Comparison of ENCODE assay signal across 17 cellular contexts in the genomic region with DNA sequence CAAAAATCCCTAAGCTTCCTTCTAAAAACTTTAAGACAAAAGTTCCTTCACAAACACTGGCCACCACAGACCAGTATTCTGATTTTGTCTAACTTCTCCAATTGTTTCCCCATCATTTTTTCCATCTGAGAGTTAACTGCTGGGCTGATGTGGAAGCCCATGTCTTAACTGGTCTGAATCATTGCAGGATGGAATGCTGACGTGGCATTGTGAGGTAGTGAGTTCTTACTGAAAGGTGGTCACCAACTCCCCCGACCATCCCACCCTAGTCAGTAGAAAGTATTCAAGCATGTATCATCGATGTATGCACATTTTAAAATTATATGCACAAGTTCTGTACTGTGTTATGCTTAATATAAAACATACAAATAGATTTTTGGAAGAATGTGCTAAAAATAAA. TPM values are rescaled to one million over a fixed set of nuclear protein-coding genes. Genes with fewer than 3 reads are reported as not detected.
DNase-seq lines count a peak whose midpoint lies in the region; ATAC-seq, FAIRE-seq and TF ChIP-seq lines count a peak whose summit lies in the region.
"Had no signal": no experiment of that assay in that cellular context is flagged by ENCODE, and none has a peak within 500 bp of the region (broad histone marks: within the 10 kb centered on the region; RNA-seq: fewer than 3 reads in every experiment).

No MANE protein-coding gene starts in this region.

- H4K20me1 ChIP-seq in K562 (replicated peaks; ENCODE audit: control insufficient read depth, insufficient read depth, low read length) (no peaks in the 10 kb centered on the region), smooth muscle cell (ENCODE audit: low read depth) (no peaks in the 10 kb centered on the region)

- TF ChIP-seq EP300 in K562 (IDR thresholded peaks at IDR 0.05; ENCODE audit: low read length): no peak

- H3K36me3 Mint-ChIP-seq in CD8-positive, alpha-beta memory T cell: peaks cover 0 to 28% (median under 1%) of the 10 kb centered on the region in 3 donors
- H3K36me3 Mint-ChIP-seq: CD4-positive, CD25-positive, alpha-beta regulatory T cell had no signal

- H3K27me3 Mint-ChIP-seq in CD8-positive, alpha-beta memory T cell: peaks cover 0 to 7% of the 10 kb centered on the region in 2 donors
- H3K27me3 Mint-ChIP-seq: CD4-positive, CD25-positive, alpha-beta regulatory T cell had no signal

- WGBS in K562 (ENCODE audit: insufficient coverage, low coverage, missing lambda C conversion rate): 27% methylated on average over 3 of the region's 3 CpGs
- 66% methylated on average over 3 of the region's 3 CpGs for WGBS in smooth muscle cell (ENCODE audit: low lambda C conversion rate)

- DNase-seq in ELR (ENCODE audit: low read depth) (peak; percentile 30), Panc1 (ENCODE audit: low read depth, low spot score) (no peak), K562 (ENCODE audit: extremely low read depth in 1 of 4, low spot score in 3 of 4) (no peak), smooth muscle cell (lab: John Stamatoyannopoulos, UW; ENCODE audit: unreplicated experiment) (no peak), AG08395 (ENCODE audit: low spot score) (no peak)
- DNase-seq in CD8-positive, alpha-beta memory T cell: no peak
- DNase-seq: 8988T; BE2C; C1 segment of cervical spinal cord; Caco-2; CD4-positive, CD25-positive, alpha-beta regulatory T cell; GF-D8; H9 had no signal

- H3K4me2 ChIP-seq in K562 (ENCODE audit: insufficient read depth, low read length) (no peak overlapping the region), smooth muscle cell (no peak overlapping the region)

- H3K4me1 Mint-ChIP-seq in CD8-positive, alpha-beta memory T cell: no peaks in the 10 kb centered on the region
- H3K4me1 Mint-ChIP-seq: CD4-positive, CD25-positive, alpha-beta regulatory T cell; H9 had no signal

- H3K4me1 ChIP-seq in Panc1 (ENCODE audit: control insufficient read depth, insufficient read depth, low read length) (peaks cover 20% of the 10 kb centered on the region), K562 (replicated peaks in 1 of 2; ENCODE audit: control insufficient read depth in 2 of 2, insufficient read depth in 2 of 2, low read length in 2 of 2) (no peaks in the 10 kb centered on the region), smooth muscle cell (ENCODE audit: low read depth) (no peaks in the 10 kb centered on the region)
- H3K4me1 ChIP-seq in CD8-positive, alpha-beta memory T cell (ENCODE audit: insufficient read depth, low read length): no peaks in the 10 kb centered on the region
- H3K4me1 ChIP-seq: BE2C, Caco-2 had no signal

- H2AFZ ChIP-seq in K562 (ENCODE audit: low read depth, low read length) (no peak overlapping the region), smooth muscle cell (ENCODE audit: low read depth) (no peak overlapping the region)

- CTCF ChIA-PET in Panc1 (lab: Charles Lee) (interaction anchor here (0.7 kb wide), 1 partner anchor 1169 kb away, joined by 5 read pairs; no protein-coding TSS in a partner anchor), K562 (lab: Yijun Ruan, JAX; ENCODE audit: low intra/inter-chr PET ratio) (no interaction called here)
- CTCF ChIA-PET in CD8-positive, alpha-beta memory T cell (lab: Charles Lee): no interaction called here

- H3F3A ChIP-seq in smooth muscle cell (ENCODE audit: low read depth): no peaks in the 10 kb centered on the region

- no peaks in the 10 kb centered on the region for H3K9me3 Mint-ChIP-seq in CD8-positive, alpha-beta memory T cell
- H3K9me3 Mint-ChIP-seq: CD4-positive, CD25-positive, alpha-beta regulatory T cell had no signal

- H3K27ac ChIP-seq in Panc1 (ENCODE audit: low read length) (peak overlapping the region; percentile 49), K562 (ENCODE audit: extremely low read depth, low read depth, low read length) (no peak overlapping the region), smooth muscle cell (ENCODE audit: low read depth) (peak overlapping the region; percentile 49)
- no peak overlapping the region for H3K27ac ChIP-seq in CD8-positive, alpha-beta memory T cell (ENCODE audit: low read depth, low read length)

- H3K9me3 ChIP-seq in Panc1 (ENCODE audit: control insufficient read depth, insufficient read depth, low read depth, low read length) (no peaks in the 10 kb centered on the region), K562 (replicated peaks; ENCODE audit: control insufficient read depth, insufficient read depth, low read depth, low read length) (no peaks in the 10 kb centered on the region), smooth muscle cell (replicated peaks; ENCODE audit: low read depth) (no peaks in the 10 kb centered on the region)
- H3K9me3 ChIP-seq in CD8-positive, alpha-beta memory T cell (ENCODE audit: low read length): no peaks in the 10 kb centered on the region
- H3K9me3 ChIP-seq: BE2C, Caco-2 had no signal

- intact Hi-C loops in Panc1 (cut with micrococcal nuclease; ENCODE audit: unreplicated experiment): no loop called here
- intact Hi-C loops in K562 (cut with micrococcal nuclease): no loop called here

- BruUV-seq in Panc1 (replicated peaks; lab: Mats Ljungman, UMichigan): no TSS peak
- BruUV-seq in K562 (replicated peaks; lab: Mats Ljungman, UMichigan): no TSS peak

- H3K27ac Mint-ChIP-seq in CD8-positive, alpha-beta memory T cell: peak overlapping the region in 1 of 8 donors; percentile 74
- H3K27ac Mint-ChIP-seq: CD4-positive, CD25-positive, alpha-beta regulatory T cell had no signal

- H3K79me2 ChIP-seq in K562 (ENCODE audit: control insufficient read depth, insufficient read depth, low read length): no peaks in the 10 kb centered on the region
- H3K79me2 ChIP-seq in smooth muscle cell (ENCODE audit: low read depth): no peaks in the 10 kb centered on the region

- no peak for TF ChIP-seq POLR2A in K562 (conservative IDR thresholded peaks at IDR 0.05)

- H3K36me3 ChIP-seq in Panc1 (ENCODE audit: control insufficient read depth, insufficient read depth, low read length) (peaks cover 23% of the 10 kb centered on the region), K562 (ENCODE audit: control insufficient read depth, insufficient read depth, low read length) (no peaks in the 10 kb centered on the region), smooth muscle cell (ENCODE audit: low read depth) (no peaks in the 10 kb centered on the region)
- no peaks in the 10 kb centered on the region for H3K36me3 ChIP-seq in CD8-positive, alpha-beta memory T cell (ENCODE audit: insufficient read depth, low read length)
- H3K36me3 ChIP-seq: BE2C had no signal

- H3K27me3 ChIP-seq in Panc1 (ENCODE audit: control insufficient read depth, insufficient read depth, low read length): no peaks in the 10 kb centered on the region
- H3K27me3 ChIP-seq in K562 (ENCODE audit: control insufficient read depth in 2 of 2, insufficient read depth in 2 of 2, low read length in 2 of 2): no peaks in the 10 kb centered on the region
- no peaks in the 10 kb centered on the region for H3K27me3 ChIP-seq in smooth muscle cell (ENCODE audit: low read depth)
- no peaks in the 10 kb centered on the region for H3K27me3 ChIP-seq in CD8-positive, alpha-beta memory T cell (ENCODE audit: insufficient read depth, low read length, poor library complexity, severe bottlenecking)
- H3K27me3 ChIP-seq: BE2C had no signal

- TF ChIP-seq RAD21 in K562 (CRISPR knock-in tag; conservative IDR thresholded peaks at IDR 0.05 in 1 of 2, IDR thresholded peaks at IDR 0.05 in 1 of 2): no peak

- H3K4me3 ChIP-seq in Panc1 (ENCODE audit: low read depth in 2 of 2, low read length in 2 of 2) (no peak overlapping the region), K562 (no peak overlapping the region), smooth muscle cell (no peak overlapping the region)
- H3K4me3 ChIP-seq in CD8-positive, alpha-beta memory T cell (ENCODE audit: low read length): no peak overlapping the region

- no peak overlapping the region for H3K4me3 Mint-ChIP-seq in CD8-positive, alpha-beta memory T cell
- H3K4me3 Mint-ChIP-seq: CD4-positive, CD25-positive, alpha-beta regulatory T cell; H9 had no signal

- in situ Hi-C loops in Panc1 (cut with HindIII; ENCODE audit: low pct_unique_long_range_greater_than_20kb, low sequenced_read_pairs) (no loop called here), K562 (cut with MboI) (no loop called here)

- TF ChIP-seq CTCF in Panc1 (IDR thresholded peaks at IDR 0.05) (no peak), K562 (IDR thresholded peaks at IDR 0.05 in 2 of 3, conservative IDR thresholded peaks at IDR 0.05 in 1 of 3; ENCODE audit: insufficient read depth in 2 of 3, low read depth in 1 of 3, low read length in 3 of 3) (no peak), smooth muscle cell (IDR thresholded peaks at IDR 0.05; ENCODE audit: borderline replicate concordance, insufficient read depth, poor library complexity, severe bottlenecking) (no peak)

- H3K9ac ChIP-seq in K562 (ENCODE audit: insufficient read depth in 1 of 2, low read depth in 2 of 2, low read length in 2 of 2) (no peak overlapping the region), smooth muscle cell (ENCODE audit: low read depth) (no peak overlapping the region)

- no peak for FAIRE-seq in K562 (lab: Jason Lieb, UNC)
- FAIRE-seq: D721Med, H1, HepG2 had no signal

- ATAC-seq in Panc1 (no peak), K562 (no peak), GM18861 (IDR thresholded peaks at IDR 0.05; ENCODE audit: unreplicated experiment) (no peak)
- ATAC-seq: HepG2 had no signal

- no peaks in the 10 kb centered on the region for H3K9me1 ChIP-seq in K562 (ENCODE audit: control insufficient read depth, insufficient read depth, low read length)

- POLR2A ChIA-PET in Panc1 (lab: Charles Lee) (interaction anchor here (0.6 kb wide), 1 partner anchor 316 kb away, joined by 7 read pairs; no protein-coding TSS in a partner anchor), K562 (lab: Yijun Ruan, JAX) (interaction anchor here (0.6 kb wide), 1 partner anchor 55 kb away, joined by 3 read pairs; no protein-coding TSS in a partner anchor)
- POLR2A ChIA-PET in CD8-positive, alpha-beta memory T cell (lab: Charles Lee): no interaction called here

RNA-seq across cellular contexts. Expression of gene MOSPD1, which starts 23.4 kb away (rescaled TPM):
- total RNA-seq in Panc1 (2021; ENCODE audit: unreplicated experiment): 165 TPM
- polyA plus RNA-seq in Panc1 (2012; ENCODE audit: insufficient read length): 50.7 TPM
- total RNA-seq in K562 (2011; cell fraction: chromatin; rRNA removed; ENCODE audit: low replicate concordance): 2.1 and 8.5 TPM in 2 replicates
- total RNA-seq in K562 (2011; cell fraction: nucleolus; rRNA removed): 1.2 and 1.4 TPM in 2 replicates
- total RNA-seq in K562 (2011; cell fraction: nucleoplasm; rRNA removed): 1.9 and 2.7 TPM in 2 replicates
- 3.5 and 3.6 TPM in 2 replicates for total RNA-seq in K562 (2014; rRNA removed)
- total RNA-seq in K562 (2014; rRNA removed; fragmentation: Illumina TruSeq; extraction: Trizol): 9.6 and 11.2 TPM in 2 replicates
- total RNA-seq in K562 (2015; rRNA removed; fragmentation: Illumina TruSeq; extraction: Trizol): 7.4 and 7.8 TPM in 2 replicates
- total RNA-seq in K562 (2021): 6.1 and 6.9 TPM in 2 replicates
- 2.9 and 5.1 TPM in 2 replicates for polyA plus RNA-seq in K562 (2011; rRNA removed)
- 0.46 and 2.3 TPM in 2 replicates for polyA plus RNA-seq in K562 (2011; cell fraction: cytosol; rRNA removed)
- polyA plus RNA-seq in K562 (2011; cell fraction: nucleus; rRNA removed): 0.51 and 1.2 TPM in 2 replicates
- 5.0 and 14.5 TPM in 2 replicates for polyA plus RNA-seq in K562 (2012)
- polyA plus RNA-seq in K562 (2014; fragmentation: Illumina TruSeq; extraction: Trizol): 5.2 and 7.3 TPM in 2 replicates
- 10 to 100 TPM; 14.6 to 17.0 TPM for polyA plus RNA-seq in K562 (2014; fragmentation: Nextera tagmentation; extraction: Ambion mirVana)
- polyA plus RNA-seq in K562 (2014; rRNA removed): 2.6 and 5.4 TPM in 2 replicates
- 9.7 and 10.8 TPM in 2 replicates for polyA minus RNA-seq in K562 (2011; rRNA and poly(A)+ RNA removed)
- polyA minus RNA-seq in K562 (2011; cell fraction: cytosol; rRNA and poly(A)+ RNA removed): 2.1 and 2.5 TPM in 2 replicates
- polyA minus RNA-seq in K562 (2011; cell fraction: nucleus; rRNA and poly(A)+ RNA removed): 0.27 and 1.8 TPM in 2 replicates
- 30.7 TPM in 2 replicates for total RNA-seq in smooth muscle cell
- 18.8 and 21.5 TPM in 2 replicates for polyA plus RNA-seq in smooth muscle cell
- total RNA-seq in CD8-positive, alpha-beta memory T cell: 10 to 100 TPM; 19.0 to 21.4 TPM
- polyA plus RNA-seq in CD8-positive, alpha-beta memory T cell: 19.6 TPM

Comparison
In these comparisons a context has a peak if more than half of its experiments do, and no peak if none do; other contexts are left out.
1. H3K27ac ChIP-seq: peak in Panc1 (single experiment) and smooth muscle cell (single experiment); none in K562 (single experiment) and CD8-positive, alpha-beta memory T cell (single experiment).